ENCODE assay signal across 12 cellular contexts in genomic region chr16:22220714-22221113, GRCh38. TPM values are rescaled to one million over a fixed set of nuclear protein-coding genes. Genes with fewer than 3 reads are reported as not detected.
DNase-seq lines count a peak whose midpoint lies in the region; ATAC-seq, FAIRE-seq and TF ChIP-seq lines count a peak whose summit lies in the region.
"Had no signal": no experiment of that assay in that cellular context is flagged by ENCODE, and none has a peak within 500 bp of the region (broad histone marks: within the 10 kb centered on the region; RNA-seq: fewer than 3 reads in every experiment).

No MANE protein-coding gene starts in this region.

- no peaks in the 10 kb centered on the region for H3K9me3 ChIP-seq in gastroesophageal sphincter
- no peaks in the 10 kb centered on the region for H3K9me3 ChIP-seq in upper lobe of left lung

- DNase-seq in activated naive CD4-positive, alpha-beta T cell treated with anti-CD3 and anti-CD28 coated beads, Interleukin-2, amount 10 ng/mL, durations not matched to agents 7 days and 5 days = no peak
- DNase-seq in upper lobe of left lung (peak in 1 of 2 donors; percentile 69), NCI-H748 (lab: John Stamatoyannopoulos, UW; ENCODE audit: unreplicated experiment) (no peak), urothelium cell line (ENCODE audit: low spot score) (no peak)
- DNase-seq: ACHN, nephron progenitor cell had no signal

- CTCF ChIA-PET in activated naive CD4-positive, alpha-beta T cell treated with anti-CD3 and anti-CD28 coated beads, Interleukin-2, amount 10 ng/mL, durations not matched to agents 7 days and 5 days (lab: Charles Lee) = no interaction called here

- H3K36me3 ChIP-seq in gastroesophageal sphincter (peaks cover 0 to 20% of the 10 kb centered on the region in 2 donors), upper lobe of left lung (peaks cover 0 to 10% (median 3%) of the 10 kb centered on the region in 4 donors)

- peaks cover 0 to 51% (median 0%) of the 10 kb centered on the region in 3 donors for H3K4me1 ChIP-seq in gastroesophageal sphincter
- H3K4me1 ChIP-seq in upper lobe of left lung = peaks cover 0 to 44% (median 12%) of the 10 kb centered on the region in 4 donors

- TF ChIP-seq CTCF in gastroesophageal sphincter (IDR thresholded peaks at IDR 0.05) (no peak), nephron (IDR thresholded peaks at IDR 0.05; ENCODE audit: unreplicated experiment in 3 of 3) (no peak), upper lobe of left lung (IDR thresholded peaks at IDR 0.05) (no peak)

- ATAC-seq in gastroesophageal sphincter (peak; percentile 35), upper lobe of left lung (ENCODE audit: low FRiP score in 2 of 2) (peak in 1 of 2 donors; percentile 53), GM18861 (IDR thresholded peaks at IDR 0.05; ENCODE audit: unreplicated experiment) (no peak)

- no peak overlapping the region for H3K4me3 Mint-ChIP-seq in activated naive CD4-positive, alpha-beta T cell treated with anti-CD3 and anti-CD28 coated beads, Interleukin-2, amount 50 U/mL, for 24 hours
- no peak overlapping the region for H3K4me3 Mint-ChIP-seq in activated naive CD4-positive, alpha-beta T cell treated with anti-CD3 and anti-CD28 coated beads, Interleukin-2, amount 10 ng/mL, durations not matched to agents 7 days and 5 days
- no peak overlapping the region for H3K4me3 Mint-ChIP-seq in nephron
- H3K4me3 Mint-ChIP-seq: dendritic cell treated with granulocyte-macrophage colony-stimulating factor and Interleukin-4, amounts not matched to agents 40 ng/mL and 50 ng/mL, for 4 days; nephron progenitor cell had no signal

- H3K4me3 ChIP-seq in gastroesophageal sphincter (no peak overlapping the region), upper lobe of left lung (no peak overlapping the region)

- peak overlapping the region; percentile 38 for H3K27ac Mint-ChIP-seq in activated naive CD4-positive, alpha-beta T cell treated with anti-CD3 and anti-CD28 coated beads, Interleukin-2, amount 50 U/mL, for 24 hours
- H3K27ac Mint-ChIP-seq in activated naive CD4-positive, alpha-beta T cell treated with anti-CD3 and anti-CD28 coated beads, Interleukin-2, amount 10 ng/mL, durations not matched to agents 7 days and 5 days = no peak overlapping the region
- peak overlapping the region; percentile 38 to 80 (median 51) for H3K27ac Mint-ChIP-seq in nephron
- H3K27ac Mint-ChIP-seq: dendritic cell treated with granulocyte-macrophage colony-stimulating factor and Interleukin-4, amounts not matched to agents 40 ng/mL and 50 ng/mL, for 4 days had no signal

- TF ChIP-seq POLR2A in gastroesophageal sphincter (IDR thresholded peaks at IDR 0.05) = no peak
- no peak for TF ChIP-seq POLR2A in upper lobe of left lung (IDR thresholded peaks at IDR 0.05)

- FAIRE-seq in urothelium cell line (lab: Jason Lieb, UNC) = no peak

- no peaks in the 10 kb centered on the region for H3K27me3 Mint-ChIP-seq in activated naive CD4-positive, alpha-beta T cell treated with anti-CD3 and anti-CD28 coated beads, Interleukin-2, amount 50 U/mL, for 24 hours
- H3K27me3 Mint-ChIP-seq in activated naive CD4-positive, alpha-beta T cell treated with anti-CD3 and anti-CD28 coated beads, Interleukin-2, amount 10 ng/mL, durations not matched to agents 7 days and 5 days = no peaks in the 10 kb centered on the region
- H3K27me3 Mint-ChIP-seq in nephron (ENCODE audit: low read depth) = no peaks in the 10 kb centered on the region
- H3K27me3 Mint-ChIP-seq: dendritic cell treated with granulocyte-macrophage colony-stimulating factor and Interleukin-4, amounts not matched to agents 40 ng/mL and 50 ng/mL, for 4 days had no signal

- H3K9me3 Mint-ChIP-seq in activated naive CD4-positive, alpha-beta T cell treated with anti-CD3 and anti-CD28 coated beads, Interleukin-2, amount 50 U/mL, for 24 hours = no peaks in the 10 kb centered on the region
- no peaks in the 10 kb centered on the region for H3K9me3 Mint-ChIP-seq in activated naive CD4-positive, alpha-beta T cell treated with anti-CD3 and anti-CD28 coated beads, Interleukin-2, amount 10 ng/mL, durations not matched to agents 7 days and 5 days
- H3K9me3 Mint-ChIP-seq in nephron = no peaks in the 10 kb centered on the region
- H3K9me3 Mint-ChIP-seq: dendritic cell treated with granulocyte-macrophage colony-stimulating factor and Interleukin-4, amounts not matched to agents 40 ng/mL and 50 ng/mL, for 4 days had no signal

- H3K36me3 Mint-ChIP-seq in activated naive CD4-positive, alpha-beta T cell treated with anti-CD3 and anti-CD28 coated beads, Interleukin-2, amount 50 U/mL, for 24 hours = no peaks in the 10 kb centered on the region
- H3K36me3 Mint-ChIP-seq in activated naive CD4-positive, alpha-beta T cell treated with anti-CD3 and anti-CD28 coated beads, Interleukin-2, amount 10 ng/mL, durations not matched to agents 7 days and 5 days = peaks cover 10% of the 10 kb centered on the region
- no peaks in the 10 kb centered on the region for H3K36me3 Mint-ChIP-seq in nephron (ENCODE audit: low read depth)

- H3K27ac ChIP-seq in gastroesophageal sphincter (peak overlapping the region in 3 of 4 donors; percentile 4 to 44 (median 39)), upper lobe of left lung (peak overlapping the region; percentile 33 to 72 (median 69))
- H3K27ac ChIP-seq: VCaP had no signal

- H3K27me3 ChIP-seq in gastroesophageal sphincter (no peaks in the 10 kb centered on the region), upper lobe of left lung (no peaks in the 10 kb centered on the region)

- peaks cover 4% of the 10 kb centered on the region for H3K4me1 Mint-ChIP-seq in activated naive CD4-positive, alpha-beta T cell treated with anti-CD3 and anti-CD28 coated beads, Interleukin-2, amount 50 U/mL, for 24 hours
- peaks cover 7% of the 10 kb centered on the region for H3K4me1 Mint-ChIP-seq in activated naive CD4-positive, alpha-beta T cell treated with anti-CD3 and anti-CD28 coated beads, Interleukin-2, amount 10 ng/mL, durations not matched to agents 7 days and 5 days
- peaks cover 19% of the 10 kb centered on the region for H3K4me1 Mint-ChIP-seq in nephron

- WGBS in gastroesophageal sphincter (ENCODE audit: low coverage in 1 of 2), 2 donors = 0 to 51% methylated on average over 1 to 2 of the region's 9 CpGs
- 50 to 78% methylated on average over 7 to 9 of the region's 9 CpGs for WGBS in upper lobe of left lung, 2 donors

- TF ChIP-seq EP300 in gastroesophageal sphincter (IDR thresholded peaks at IDR 0.05) (no peak), upper lobe of left lung (IDR thresholded peaks at IDR 0.05) (no peak)

RNA-seq across cellular contexts. Expression of gene EEF2K, which starts 14.6 kb away (rescaled TPM):
- total RNA-seq in gastroesophageal sphincter (10 to 100 TPM; 31.3 to 38.9 (median 34.8) TPM), upper lobe of left lung (10 to 100 TPM; 16.9 to 48.2 (median 29.2) TPM)

RNA-seq across cellular contexts. Expression of gene SDR42E2, which starts 58.4 kb away (rescaled TPM):
- total RNA-seq in gastroesophageal sphincter = not detected
- total RNA-seq in upper lobe of left lung = under 1 TPM in 3 of 6 donors, not detected in 3; 0.17 to 0.59 (median 0.22) TPM
